ENCODE assay signal across 2 cellular contexts in the genomic region with DNA sequence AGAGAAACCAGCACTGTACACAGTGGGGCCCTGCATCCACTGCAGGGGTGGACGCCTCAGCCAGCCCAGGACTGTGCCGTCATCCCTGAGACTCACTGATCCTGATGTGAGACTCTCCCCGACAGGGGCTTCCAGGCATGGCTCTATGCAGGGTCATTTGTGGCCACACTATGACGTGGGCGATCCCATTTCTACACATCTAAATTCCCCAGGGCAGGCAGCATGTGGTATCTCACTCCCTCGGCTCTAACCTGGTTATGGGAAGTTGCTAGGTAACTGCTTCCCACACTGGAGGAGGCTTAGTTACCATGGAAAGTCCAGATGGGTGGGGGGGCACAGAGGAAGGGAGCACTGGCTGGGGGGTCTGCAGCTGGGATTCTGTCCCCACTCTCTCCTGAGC.
TF ChIP-seq lines count a peak whose summit lies in the region.

No MANE protein-coding gene starts in this region.

TF ChIP-seq in IMR-90, 13 proteins besides CTCF, POLR2A, EP300 and RAD21:
- TF ChIP-seq USF2 (IDR thresholded peaks at IDR 0.05; ENCODE audit: low read depth, low read length) = no peak
- TF ChIP-seq RFX5 (IDR thresholded peaks at IDR 0.05; ENCODE audit: low read depth, low read length) = no peak
TF ChIP-seq in IMR-90: peak in this region for 0.

TF ChIP-seq in K562, 482 proteins besides CTCF, POLR2A, EP300 and RAD21:
- TF ChIP-seq ZNF224 (CRISPR knock-in tag; IDR thresholded peaks at IDR 0.05) (no peak), NFIC (IDR thresholded peaks at IDR 0.05) (no peak), HSF4 (CRISPR knock-in tag; IDR thresholded peaks at IDR 0.05; ENCODE audit: borderline replicate concordance) (no peak), YY1 (IDR thresholded peaks at IDR 0.05; ENCODE audit: borderline replicate concordance in 1 of 3, control insufficient read depth in 1 of 3, extremely low read depth in 1 of 3, insufficient read depth in 3 of 3, insufficient read length in 1 of 3, insufficient replicate concordance in 2 of 3, low read depth in 1 of 3, low read length in 2 of 3) (no peak), ERF (CRISPR knock-in tag; IDR thresholded peaks at IDR 0.05) (no peak), SAFB2 (IDR thresholded peaks at IDR 0.05; ENCODE audit: borderline replicate concordance, low read depth, low read length, severe bottlenecking) (no peak), HEY1 (CRISPR knock-in tag; IDR thresholded peaks at IDR 0.05; ENCODE audit: borderline replicate concordance) (no peak), ELK1 (CRISPR knock-in tag; IDR thresholded peaks at IDR 0.05) (no peak), ZFP36 (IDR thresholded peaks at IDR 0.05; ENCODE audit: low read depth, low read length, partially characterized antibody) (no peak), FIP1L1 (IDR thresholded peaks at IDR 0.05; ENCODE audit: low read depth, low read length, poor library complexity, severe bottlenecking) (no peak), ZNF175 (CRISPR knock-in tag; IDR thresholded peaks at IDR 0.05; ENCODE audit: low read depth) (no peak)
